In the genomic region with DNA sequence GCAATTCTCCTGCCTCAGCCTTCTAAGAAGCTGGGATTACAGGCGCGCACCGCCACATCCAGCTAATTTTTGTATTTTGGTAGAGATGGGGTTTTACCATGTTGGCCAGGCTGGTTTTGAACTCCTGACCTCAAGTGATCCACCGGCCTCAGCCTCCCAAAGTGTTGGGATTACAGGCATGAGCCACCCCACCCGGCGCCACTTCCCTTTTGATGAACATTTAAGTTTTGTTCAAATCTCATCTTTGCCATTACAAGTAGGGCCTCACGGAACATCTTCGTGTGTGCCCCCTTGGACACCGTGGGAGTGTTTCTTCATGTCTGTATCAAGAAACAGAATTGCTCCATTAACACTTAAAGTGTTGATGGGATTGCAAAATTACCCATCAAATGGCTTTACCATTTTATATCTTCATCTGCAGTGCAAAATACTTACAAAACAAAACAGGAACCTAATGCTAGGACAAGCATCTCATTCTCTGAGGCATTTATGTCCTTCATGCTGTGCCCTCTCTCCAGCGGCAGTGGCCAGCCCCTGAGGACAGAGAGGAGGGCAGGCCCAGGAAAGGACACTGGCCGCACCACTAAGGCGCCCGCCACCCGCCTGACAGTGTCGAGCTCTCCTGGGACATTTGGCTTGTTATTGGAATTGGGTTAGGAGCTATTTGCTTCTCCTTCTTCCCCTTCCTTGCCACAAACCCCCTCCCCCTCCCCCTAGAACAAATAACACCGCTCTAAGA, we compare ENCODE assay signal across 21 cellular contexts.
A peak's percentile ranks its signal among the peaks of the same experiment; 100 is the strongest.
DNase-seq lines count a peak whose midpoint lies in the region; ATAC-seq and TF ChIP-seq lines count a peak whose summit lies in the region.
"Had no signal": no experiment of that assay in that cellular context is flagged by ENCODE, and none has a peak within 500 bp of the region (broad histone marks: within the 10 kb centered on the region; RNA-seq: fewer than 3 reads in every experiment).

No MANE protein-coding gene starts in this region.

- intact Hi-C loops in PC-3 (cut with micrococcal nuclease) (no loop called here), heart right ventricle (cut with DNase I) (no loop called here), posterior cingulate gyrus (cut with DNase I) (no loop called here)
- intact Hi-C loops in naive thymus-derived CD4-positive, alpha-beta T cell (cut with micrococcal nuclease) = no loop called here

- CTCF ChIA-PET in PC-3 (lab: Charles Lee) = no interaction called here
- CTCF ChIA-PET in naive thymus-derived CD4-positive, alpha-beta T cell (lab: Charles Lee) = no interaction called here

- H3K27ac Mint-ChIP-seq in naive thymus-derived CD4-positive, alpha-beta T cell = no peak overlapping the region
- H3K27ac Mint-ChIP-seq: activated T-helper 2 cell treated with anti-CD3 and anti-CD28 coated beads, Interferon-gamma antibody, Interleukin-2, Interleukin-4, amounts not matched to agents 10 μg/mL and 5 μg/mL and 100 μg/mL, durations not matched to agents 14 hours and 24 hours and 36 hours; HFFc6; naive thymus-derived CD8-positive, alpha-beta T cell; T-helper 1 cell treated with Interleukin-12 subunit alpha and Interleukin-12 subunit beta and Interleukin-4 antibody, amounts not matched to agents 30 μg/mL and 1 μg/mL, for 36 hours had no signal

- no peaks in the 10 kb centered on the region for H3K79me2 ChIP-seq in PC-3 (ENCODE audit: low read length)

- DNase-seq in PC-3 (no peak), heart right ventricle (no peak), posterior cingulate gyrus (peak in 9 of 10 donors; percentile 17 to 90 (median 53)), 8988T (no peak), D341Med (ENCODE audit: low spot score) (no peak)
- DNase-seq in naive thymus-derived CD4-positive, alpha-beta T cell = no peak
- DNase-seq: ACHN; activated CD8-positive, alpha-beta memory T cell treated with anti-CD3 and anti-CD28 coated beads, Interleukin-2, amount 50 U/mL, for 4 hours; dermis blood vessel endothelial cell; DMS 273 treated with DMSO at 0.1 percent for 48 hours; foreskin fibroblast; HFFc6; mesendoderm; naive thymus-derived CD8-positive, alpha-beta T cell; SIG-M5; spleen; stimulated activated CD4-positive, alpha-beta T cell treated with anti-CD3 and anti-CD28 coated beads, Interleukin-4, amount 100 ng/mL, for 4 hours had no signal

- peak overlapping the region; percentile 29 for H3K4me3 ChIP-seq in PC-3 (ENCODE audit: low read length)
- peak overlapping the region in 1 of 10 donors; percentile 10 for H3K4me3 ChIP-seq in heart right ventricle
- H3K4me3 ChIP-seq in naive thymus-derived CD4-positive, alpha-beta T cell (ENCODE audit: low read length) = no peak overlapping the region
- H3K4me3 ChIP-seq: spleen had no signal

- H4K20me1 ChIP-seq in PC-3 (ENCODE audit: low read length) = no peaks in the 10 kb centered on the region

- POLR2A ChIA-PET in PC-3 (lab: Charles Lee; ENCODE audit: unreplicated experiment) = no interaction called here
- POLR2A ChIA-PET in naive thymus-derived CD4-positive, alpha-beta T cell (lab: Charles Lee) = no interaction called here

- H3K36me3 ChIP-seq in PC-3 (ENCODE audit: low read depth, low read length) (no peaks in the 10 kb centered on the region), heart right ventricle (no peaks in the 10 kb centered on the region)
- no peaks in the 10 kb centered on the region for H3K36me3 ChIP-seq in naive thymus-derived CD4-positive, alpha-beta T cell (ENCODE audit: control insufficient read depth in 2 of 3, insufficient read depth in 3 of 3, low read length in 3 of 3)
- H3K36me3 ChIP-seq: spleen had no signal

- H3K36me3 Mint-ChIP-seq in naive thymus-derived CD4-positive, alpha-beta T cell = no peaks in the 10 kb centered on the region
- H3K36me3 Mint-ChIP-seq: naive thymus-derived CD8-positive, alpha-beta T cell had no signal

- H3K9ac ChIP-seq in PC-3 (ENCODE audit: low read length) = no peak overlapping the region

- H3K4me1 Mint-ChIP-seq in naive thymus-derived CD4-positive, alpha-beta T cell = no peaks in the 10 kb centered on the region

- peaks cover 6% of the 10 kb centered on the region; the same call in 1 of the 2 replicates for H3K4me1 ChIP-seq in PC-3 (ENCODE audit: insufficient read depth, low read length)
- no peaks in the 10 kb centered on the region for H3K4me1 ChIP-seq in heart right ventricle
- H3K4me1 ChIP-seq in naive thymus-derived CD4-positive, alpha-beta T cell (ENCODE audit: control insufficient read depth in 2 of 2, insufficient read depth in 2 of 2, low read length in 2 of 2) = no peaks in the 10 kb centered on the region
- H3K4me1 ChIP-seq: spleen had no signal

- H3K4me2 ChIP-seq in PC-3 (ENCODE audit: low read length) = peak overlapping the region; percentile 63

- ATAC-seq in PC-3 (no peak), heart right ventricle (peak in 5 of 8 donors; percentile 19 to 56 (median 31)), GM21717 (IDR thresholded peaks at IDR 0.05; ENCODE audit: unreplicated experiment) (no peak)
- no peak for ATAC-seq in naive thymus-derived CD4-positive, alpha-beta T cell
- ATAC-seq: naive thymus-derived CD8-positive, alpha-beta T cell had no signal

- peaks cover 0 to 2% (median 0%) of the 10 kb centered on the region in 11 donors for H3K9me3 Mint-ChIP-seq in naive thymus-derived CD4-positive, alpha-beta T cell
- H3K9me3 Mint-ChIP-seq: activated T-helper 2 cell treated with anti-CD3 and anti-CD28 coated beads, Interferon-gamma antibody, Interleukin-2, Interleukin-4, amounts not matched to agents 10 μg/mL and 5 μg/mL and 100 μg/mL, durations not matched to agents 14 hours and 24 hours and 36 hours; HFFc6; naive thymus-derived CD8-positive, alpha-beta T cell; T-helper 1 cell treated with Interleukin-12 subunit alpha and Interleukin-12 subunit beta and Interleukin-4 antibody, amounts not matched to agents 30 μg/mL and 1 μg/mL, for 36 hours had no signal

- TF ChIP-seq CTCF in 22Rv1 (IDR thresholded peaks at IDR 0.05) (no peak), PC-3 (conservative IDR thresholded peaks at IDR 0.05; ENCODE audit: low read depth, low read length) (no peak), heart right ventricle (IDR thresholded peaks at IDR 0.05) (no peak)

- H3K9me3 ChIP-seq in PC-3 (ENCODE audit: low read length) (no peaks in the 10 kb centered on the region), heart right ventricle (no peaks in the 10 kb centered on the region)
- H3K9me3 ChIP-seq in naive thymus-derived CD4-positive, alpha-beta T cell (ENCODE audit: control insufficient read depth in 2 of 3, low read length in 3 of 3) = no peaks in the 10 kb centered on the region
- H3K9me3 ChIP-seq: spleen had no signal

- H3K27me3 ChIP-seq in PC-3 (ENCODE audit: low read length) (0 out of 2 replicates have a peak, but pooled peaks cover 5% of the 10 kb centered on the region), heart right ventricle (no peaks in the 10 kb centered on the region)
- no peaks in the 10 kb centered on the region for H3K27me3 ChIP-seq in naive thymus-derived CD4-positive, alpha-beta T cell (ENCODE audit: control insufficient read depth in 2 of 2, insufficient read depth in 2 of 2, low read length in 2 of 2)

- H3K27me3 Mint-ChIP-seq in naive thymus-derived CD4-positive, alpha-beta T cell = peaks cover 4 to 15% (median 13%) of the 10 kb centered on the region in 5 donors

- H3F3A ChIP-seq in PC-3 (ENCODE audit: low read length, unreplicated experiment) = no peaks in the 10 kb centered on the region

- H2AFZ ChIP-seq in PC-3 (ENCODE audit: low read length) = peak overlapping the region; percentile 52

- no peaks in the 10 kb centered on the region for H3K9me2 ChIP-seq in PC-3 (replicated peaks; ENCODE audit: low read length)

- WGBS in heart right ventricle, 2 donors = 82 to 86% methylated on average over 16 of the region's 16 CpGs

- peak overlapping the region; percentile 88 for H3K27ac ChIP-seq in 22Rv1
- H3K27ac ChIP-seq in PC-3 (ENCODE audit: low read length) = no peak overlapping the region
- H3K27ac ChIP-seq in heart right ventricle = no peak overlapping the region
- no peak overlapping the region for H3K27ac ChIP-seq in naive thymus-derived CD4-positive, alpha-beta T cell (ENCODE audit: low read depth, low read length)
- H3K27ac ChIP-seq: spleen had no signal

- no TSS peak for BruUV-seq in PC-3 (replicated peaks; lab: Mats Ljungman, UMichigan)

- no peak overlapping the region for H3K4me3 Mint-ChIP-seq in naive thymus-derived CD4-positive, alpha-beta T cell
- H3K4me3 Mint-ChIP-seq: HFFc6; naive thymus-derived CD8-positive, alpha-beta T cell; T-helper 1 cell treated with Interleukin-12 subunit alpha and Interleukin-12 subunit beta and Interleukin-4 antibody, amounts not matched to agents 30 μg/mL and 1 μg/mL, for 36 hours had no signal

Comparison
In these comparisons a context has a peak if more than half of its experiments do, and no peak if none do; other contexts are left out.
1. ATAC-seq: peak in heart right ventricle (5 of 8); none in PC-3 (single experiment), GM21717 (single experiment) and naive thymus-derived CD4-positive, alpha-beta T cell (single experiment).
2. DNase-seq: peak in posterior cingulate gyrus (9 of 10); none in PC-3 (single experiment), heart right ventricle (0 of 2), naive thymus-derived CD4-positive, alpha-beta T cell (0 of 9), 8988T (single experiment) and D341Med (single experiment).